In genomic region chr16:24580665-24581064, GRCh38 we compare ENCODE assay signal across 10 cellular contexts. TPM values are rescaled to one million over a fixed set of nuclear protein-coding genes. Genes with fewer than 3 reads are reported as not detected.
A peak's percentile ranks its signal among the peaks of the same experiment; 100 is the strongest.
DNase-seq lines count a peak whose midpoint lies in the region; ATAC-seq, FAIRE-seq and TF ChIP-seq lines count a peak whose summit lies in the region.
"Had no signal": no experiment of that assay in that cellular context is flagged by ENCODE, and none has a peak within 500 bp of the region (broad histone marks: within the 10 kb centered on the region; RNA-seq: fewer than 3 reads in every experiment).

No MANE protein-coding gene starts in this region.

- H3K4me3 ChIP-seq in AG09309 (ENCODE audit: control insufficient read depth, low read depth, low read length) (no peak overlapping the region), GM12878 (no peak overlapping the region)

- H3K4me1 ChIP-seq in GM12878 (ENCODE audit: control insufficient read depth, insufficient read depth, low read length) = no peaks in the 10 kb centered on the region

- RAD21 ChIA-PET in GM12878 (lab: Charles Lee; ENCODE audit: unreplicated experiment) = interaction anchor here (0.8 kb wide), 1 partner anchor 644 kb away, joined by 3 read pairs; no protein-coding TSS in a partner anchor

- H2AFZ ChIP-seq in GM12878 (ENCODE audit: control insufficient read depth, low read depth, low read length) = no peak overlapping the region

- no peaks in the 10 kb centered on the region for H3K36me3 ChIP-seq in GM12878 (ENCODE audit: control insufficient read depth in 2 of 2, insufficient read depth in 2 of 2, low read length in 1 of 2)

- no peak for TF ChIP-seq POLR2A in GM12878 (IDR thresholded peaks at IDR 0.05; ENCODE audit: low read depth, low read length)

- H3K9me3 ChIP-seq in GM12878 (replicated peaks; ENCODE audit: control insufficient read depth, insufficient read depth, low read length) = no peaks in the 10 kb centered on the region

- TF ChIP-seq RAD21 in GM12878 (IDR thresholded peaks at IDR 0.05; ENCODE audit: insufficient read depth, low read depth, low read length) = peak; percentile 57

- TF ChIP-seq EP300 in GM12878 (IDR thresholded peaks at IDR 0.05; ENCODE audit: borderline replicate concordance in 1 of 2, control insufficient read depth in 1 of 2, low read depth in 2 of 2, low read length in 2 of 2) = no peak

- TF ChIP-seq CTCF in AG09309 (IDR thresholded peaks at IDR 0.05; ENCODE audit: control insufficient read depth, insufficient read depth, low read depth, low read length, missing control alignments) = peak; percentile 55
- peak; percentile 6 to 29 (median 10); a peak in 1 of 6 replicates for TF ChIP-seq CTCF in GM12878 (IDR thresholded peaks at IDR 0.05 in 2 of 3, conservative IDR thresholded peaks at IDR 0.05 in 1 of 3; ENCODE audit: control insufficient read depth in 2 of 3, extremely low read depth in 1 of 3, insufficient read depth in 1 of 3, low read depth in 3 of 3, low read length in 3 of 3)

- H3K27ac ChIP-seq in GM12878 (ENCODE audit: control insufficient read depth, insufficient read depth) = no peak overlapping the region

- no peaks in the 10 kb centered on the region for H4K20me1 ChIP-seq in GM12878 (ENCODE audit: control insufficient read depth, insufficient read depth)

- no peak for FAIRE-seq in GM12878 (lab: Jason Lieb, UNC)

- no peaks in the 10 kb centered on the region for H3K27me3 ChIP-seq in GM12878 (replicated peaks in 1 of 2; ENCODE audit: control insufficient read depth in 2 of 2, insufficient read depth in 2 of 2, low read length in 1 of 2)

- in situ Hi-C loops in GM12878 (cut with MboI) = no loop called here

- intact Hi-C loops in GM12878 (cut with micrococcal nuclease; ENCODE audit: unreplicated experiment) = loop anchor here (10.0 kb wide), 1 partner anchor 104 kb away; no protein-coding TSS in a partner anchor

- BruUV-seq in GM12878 (replicated peaks; lab: Mats Ljungman, UMichigan) = no TSS peak

- H3K79me2 ChIP-seq in GM12878 (ENCODE audit: control insufficient read depth, insufficient read depth, low read length) = no peaks in the 10 kb centered on the region

- SMC1A ChIA-PET in GM12878 (lab: Charles Lee; ENCODE audit: uncharacterized antibody, unreplicated experiment) = interaction anchor here (0.6 to 1.2 kb wide), 3 partner anchors 185 to 684 kb away, joined by 3 to 5 read pairs (median 3); no protein-coding TSS in a partner anchor

- DNase-seq in AG09309 (ENCODE audit: low read depth) (peak; percentile 8), HT1080 (ENCODE audit: low read depth) (peak; percentile 37), GM12878 (ENCODE audit: low read depth, low spot score) (no peak), lung microvascular endothelial cell (ENCODE audit: low read depth in 2 of 2) (peak; percentile 48 to 49), SW480 (ENCODE audit: low spot score) (no peak), epidermal melanocyte (ENCODE audit: insufficient read length, low spot score) (no peak)
- DNase-seq in stimulated activated CD4-positive, alpha-beta T cell treated with anti-CD3 and anti-CD28 coated beads, Interleukin-4, amount 100 ng/mL, for 4 hours = no peak
- DNase-seq: activated naive CD4-positive, alpha-beta T cell treated with anti-CD3 and anti-CD28 coated beads, Interleukin-2, amount 10 ng/mL, durations not matched to agents 7 days and 5 days; GDM1 had no signal

- 46% methylated on average over 5 of the region's 5 CpGs for WGBS in GM12878 (ENCODE audit: insufficient coverage, insufficient replicate concordance, low lambda C conversion rate, missing lambda C conversion rate)

- H3K4me2 ChIP-seq in GM12878 (ENCODE audit: control insufficient read depth, insufficient read depth) = no peak overlapping the region

- no peak overlapping the region for H3K9ac ChIP-seq in GM12878 (ENCODE audit: control insufficient read depth, insufficient read depth, low read length)

- POLR2A ChIA-PET in GM12878 (lab: Charles Lee) = no interaction called here

- CTCF ChIA-PET in GM12878 (lab: Yijun Ruan, JAX) = interaction anchor here (0.5 to 2.1 kb wide), 6 partner anchors 10 to 110 kb away, joined by 3 to 10 read pairs (median 3); no protein-coding TSS in a partner anchor

- no peak for ATAC-seq in GM12878
- no peak for ATAC-seq in HG03439 (IDR thresholded peaks at IDR 0.05; ENCODE audit: unreplicated experiment)

TF ChIP-seq in GM12878, 131 proteins besides CTCF, POLR2A, EP300 and RAD21:
- TF ChIP-seq RELB (IDR thresholded peaks at IDR 0.05; ENCODE audit: low read depth) = no peak
- no peak for TF ChIP-seq ZBTB11 (CRISPR knock-in tag; IDR thresholded peaks at IDR 0.05)
- TF ChIP-seq SPI1 (IDR thresholded peaks at IDR 0.05; ENCODE audit: borderline replicate concordance, insufficient read depth, low read depth, low read length) = no peak
- peak; percentile 28; the same call in 1 of the 2 replicates for TF ChIP-seq SMC3 (IDR thresholded peaks at IDR 0.05; ENCODE audit: borderline replicate concordance, low read length)
- no peak for TF ChIP-seq HSF1 (IDR thresholded peaks at IDR 0.05; ENCODE audit: low read depth, low read length)

RNA-seq across cellular contexts. Expression of gene RBBP6, which starts 41.3 kb away (rescaled TPM):
- 13.9 and 15.4 TPM in 2 replicates for total RNA-seq in HT1080 (2014; rRNA removed; shearing (Covaris generic))
- polyA plus RNA-seq in HT1080 (2015; cell fraction: cytosol; rRNA removed) = 19.0 and 25.9 TPM in 2 replicates
- 72.8 and 79.7 TPM in 2 replicates for polyA plus RNA-seq in HT1080 (2015; cell fraction: nucleus; rRNA removed)
- total RNA-seq in GM12878 (2013; cell fraction: nucleolus; rRNA removed) = 336 and 342 TPM in 2 replicates
- total RNA-seq in GM12878 (2014; rRNA removed) = 20.1 and 20.6 TPM in 2 replicates
- total RNA-seq in GM12878 (2014; rRNA removed; fragmentation: Illumina TruSeq; extraction: Trizol) = 40.7 and 42.2 TPM in 2 replicates
- 54.0 and 57.3 TPM in 2 replicates for total RNA-seq in GM12878 (2021)
- 37.2 TPM for polyA plus RNA-seq in GM12878 (2011; ENCODE audit: low read depth)
- polyA plus RNA-seq in GM12878 (2011; rRNA removed) = 80.2 and 118 TPM in 2 replicates
- polyA plus RNA-seq in GM12878 (2011; cell fraction: cytosol; rRNA removed) = 22.2 and 28.0 TPM in 2 replicates
- polyA plus RNA-seq in GM12878 (2011; cell fraction: nucleus; rRNA removed) = 96.8 and 101 TPM in 2 replicates
- 49.1 and 59.3 TPM in 2 replicates for polyA plus RNA-seq in GM12878 (2012)
- 65.5 and 78.0 TPM in 2 replicates for polyA plus RNA-seq in GM12878 (2014; fragmentation: Illumina TruSeq; extraction: Trizol)
- 10 to 100 TPM; 16.9 to 23.4 TPM for polyA plus RNA-seq in GM12878 (2014; fragmentation: Nextera tagmentation; extraction: Ambion mirVana)
- polyA plus RNA-seq in GM12878 (2014; rRNA removed) = 30.5 and 41.1 TPM in 2 replicates
- polyA plus RNA-seq in GM12878 (2016; fragmentation: Nextera tagmentation; extraction: Ambion mirVana) = 10 to 100 TPM; 29.4 to 32.4 TPM
- polyA minus RNA-seq in GM12878 (2011; rRNA and poly(A)+ RNA removed) = 63.2 and 83.5 TPM in 2 replicates
- 17.5 and 19.1 TPM in 2 replicates for polyA minus RNA-seq in GM12878 (2011; cell fraction: cytosol; rRNA and poly(A)+ RNA removed)
- polyA minus RNA-seq in GM12878 (2011; cell fraction: nucleus; rRNA and poly(A)+ RNA removed) = 91.2 and 130 TPM in 2 replicates
- 8.9 and 11.3 TPM in 2 replicates for total RNA-seq in lung microvascular endothelial cell

Comparison
In these comparisons a context has a peak if more than half of its experiments do, and no peak if none do; other contexts are left out.
1. DNase-seq: peak in AG09309 (single experiment), HT1080 (single experiment) and lung microvascular endothelial cell (2 of 2); none in GM12878 (single experiment), stimulated activated CD4-positive, alpha-beta T cell treated with anti-CD3 and anti-CD28 coated beads, Interleukin-4, amount 100 ng/mL, for 4 hours (0 of 2), SW480 (single experiment) and epidermal melanocyte (single experiment).